Comparison of ENCODE assay signal across 22 cellular contexts in the genomic region with DNA sequence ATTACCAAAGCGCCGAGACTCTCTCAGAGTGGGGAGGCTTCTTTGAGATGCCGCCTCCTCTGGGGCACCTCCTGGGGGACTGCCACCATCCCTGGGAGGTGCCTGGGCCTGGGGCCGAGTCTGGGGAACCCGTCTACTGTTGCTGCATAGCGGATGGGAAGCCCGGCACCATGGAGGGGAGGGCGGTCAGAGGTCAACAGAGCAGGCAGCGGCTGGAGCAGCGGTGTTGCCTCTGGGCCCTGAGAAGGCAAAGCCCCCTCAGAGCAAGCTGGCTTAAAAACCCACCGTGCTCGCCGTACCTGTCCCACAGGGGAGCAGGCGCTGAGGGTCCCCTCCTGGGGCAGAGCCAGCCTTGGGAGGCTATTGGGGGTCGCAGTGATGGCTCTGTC.
"Had no signal": no experiment of that assay in that cellular context is flagged by ENCODE, and none has a peak within 500 bp of the region (broad histone marks: within the 10 kb centered on the region; RNA-seq: fewer than 3 reads in every experiment).

No MANE protein-coding gene starts in this region.

- H3K27ac ChIP-seq: esophagus squamous epithelium, left lung, lower lobe of right lung, neutrophil, parathyroid adenoma, psoas muscle, tibial nerve had no signal

- H3K27me3 ChIP-seq: esophagus squamous epithelium, left lung, neutrophil, sigmoid colon, stomach, tibial nerve had no signal

- ATAC-seq: activated naive CD8-positive, alpha-beta T cell treated with anti-CD3 and anti-CD28 coated beads, Interleukin-2, amount 50 U/mL, for 24 hours; activated T-cell treated with anti-CD3 and anti-CD28 coated beads, Interleukin-2, amount 50 U/mL, for 4 hours; activated T-helper 17 cell treated with anti-CD3 and anti-CD28 coated beads, Interleukin-2, amount 50 U/mL, for 72 hours; left lung; lower lobe of right lung; mucosa of descending colon; stimulated activated naive B cell treated with anti-CD40 and anti-IgM and Interleukin-4, amounts not matched to agents 10 μg/mL and 1 μg/mL and 100 μg/mL, for 72 hours; WTC11 had no signal

- DNase-seq: activated CD4-positive, alpha-beta memory T cell treated with anti-CD3 and anti-CD28 coated beads, Interleukin-2, amount 10 ng/mL, durations not matched to agents 7 days and 5 days; activated CD4-positive, alpha-beta T cell treated with anti-CD3 and anti-CD28 coated beads for 1 hour; activated CD4-positive, alpha-beta T cell treated with anti-CD3 and anti-CD28 coated beads, Interleukin-2, amount 10 ng/mL, durations not matched to agents 7 days and 5 days; activated naive CD8-positive, alpha-beta T cell treated with anti-CD3 and anti-CD28 coated beads, Interleukin-2, amount 50 U/mL, for 24 hours; activated T-cell treated with anti-CD3 and anti-CD28 coated beads, Interleukin-2, amount 50 U/mL, for 4 hours; endodermal cell; esophagus squamous epithelium; glutamatergic neuron; left lung; lower lobe of right lung; mucosa of descending colon; psoas muscle; sigmoid colon; stimulated activated CD4-positive, alpha-beta T cell treated with anti-CD3 and anti-CD28 coated beads, Interleukin-15, amount 100 ng/mL, for 24 hours; stimulated activated CD4-positive, alpha-beta T cell treated with anti-CD3 and anti-CD28 coated beads, Interleukin-2, amount 100 ng/mL, for 24 hours; stimulated activated naive B cell treated with anti-CD40 and anti-IgM and Interleukin-4, amounts not matched to agents 10 μg/mL and 1 μg/mL and 100 μg/mL, for 72 hours; stomach had no signal

- H3K9me3 ChIP-seq: esophagus squamous epithelium, left lung, lower lobe of right lung, mucosa of descending colon, neutrophil, psoas muscle, sigmoid colon, stomach, tibial nerve had no signal

- H3K9ac ChIP-seq: parathyroid adenoma had no signal

- H3K36me3 ChIP-seq: sigmoid colon had no signal

- H3K79me2 ChIP-seq: parathyroid adenoma had no signal

- H2AFZ ChIP-seq: parathyroid adenoma had no signal

- H3K4me3 ChIP-seq: esophagus squamous epithelium, left lung, lower lobe of right lung, mucosa of descending colon, psoas muscle, sigmoid colon, stomach, tibial nerve had no signal

- H3K4me1 ChIP-seq: esophagus squamous epithelium, left lung, lower lobe of right lung, parathyroid adenoma, tibial nerve had no signal
